8 cellular contexts compared by ENCODE assay signal in the genomic region with DNA sequence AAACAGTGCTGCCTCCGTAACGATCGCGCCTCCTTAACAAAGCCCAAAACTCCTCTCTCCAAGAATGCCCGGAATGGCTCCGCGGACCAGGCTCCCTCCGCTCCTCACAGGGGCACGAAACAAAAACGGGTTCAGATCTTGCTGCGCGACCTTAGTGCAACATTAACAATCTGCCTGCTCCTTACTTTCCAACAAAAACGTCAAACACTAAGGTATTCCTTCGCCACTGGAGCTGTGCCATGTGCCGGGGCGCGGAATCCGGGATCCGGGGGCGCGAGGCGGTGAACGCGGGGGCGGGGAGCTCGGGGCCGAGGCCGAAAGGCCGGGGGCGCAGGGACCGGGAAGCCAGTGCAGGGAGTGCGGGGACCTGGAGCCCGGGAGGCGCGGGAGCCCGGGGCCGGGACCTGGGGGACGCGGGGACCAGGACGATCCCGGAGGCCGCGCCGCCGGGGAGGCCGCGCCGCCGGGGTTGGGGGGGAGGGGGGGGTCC. TPM values are rescaled to one million over a fixed set of nuclear protein-coding genes. Genes with fewer than 3 reads are reported as not detected.
DNase-seq lines count a peak whose midpoint lies in the region; ATAC-seq and TF ChIP-seq lines count a peak whose summit lies in the region.

No MANE protein-coding gene starts in this region.

- peak overlapping the region; percentile 96 for H3K4me3 Mint-ChIP-seq in progenitor cell of endocrine pancreas (ENCODE audit: low read depth)

- peak; percentile 12 for ATAC-seq in GM19023 (IDR thresholded peaks at IDR 0.05; ENCODE audit: unreplicated experiment)
- peak; percentile 34 to 50 for ATAC-seq in activated naive CD4-positive, alpha-beta T cell treated with anti-CD3 and anti-CD28 coated beads, Interleukin-2, amount 50 U/mL, for 72 hours
- ATAC-seq in heart right ventricle = peak; percentile 5 to 35 (median 16)

- TF ChIP-seq EP300 in Ishikawa (IDR thresholded peaks at IDR 0.05; ENCODE audit: borderline replicate concordance) = no peak

- H3K36me3 ChIP-seq in heart right ventricle = no peaks in the 10 kb centered on the region

- intact Hi-C loops in heart right ventricle (cut with DNase I) = loop anchor here in 7 of 10 donors (2.0 to 10.0 kb wide), 8 partner anchors 23 to 142 kb away; a partner anchor contains a TSS

- peaks cover 0 to 15% (median 0%) of the 10 kb centered on the region in 7 donors for H3K27me3 ChIP-seq in heart right ventricle

- H3K27me3 Mint-ChIP-seq in progenitor cell of endocrine pancreas = no peaks in the 10 kb centered on the region

- WGBS in heart right ventricle, 2 donors = 0 to 1% methylated on average over 33 to 44 of the region's 49 CpGs

- H3K36me3 Mint-ChIP-seq in activated naive CD4-positive, alpha-beta T cell treated with anti-CD3 and anti-CD28 coated beads, Interleukin-2, amount 50 U/mL, for 72 hours = peaks cover 6 to 9% of the 10 kb centered on the region in 2 donors
- H3K36me3 Mint-ChIP-seq in progenitor cell of endocrine pancreas (ENCODE audit: insufficient read depth) = no peaks in the 10 kb centered on the region

- H3K27ac Mint-ChIP-seq in activated naive CD4-positive, alpha-beta T cell treated with anti-CD3 and anti-CD28 coated beads, Interleukin-2, amount 50 U/mL, for 72 hours = no peak overlapping the region
- peak overlapping the region; percentile 96 for H3K27ac Mint-ChIP-seq in progenitor cell of endocrine pancreas

- H3K4me1 ChIP-seq in heart right ventricle = peaks cover 3 to 38% (median 15%) of the 10 kb centered on the region in 9 donors

- H3K9me3 ChIP-seq in heart right ventricle = no peaks in the 10 kb centered on the region

- peak overlapping the region; percentile 48 to 95 (median 92) for H3K4me3 ChIP-seq in heart right ventricle

- no peaks in the 10 kb centered on the region for H3K9me3 Mint-ChIP-seq in activated naive CD4-positive, alpha-beta T cell treated with anti-CD3 and anti-CD28 coated beads, Interleukin-2, amount 50 U/mL, for 72 hours
- no peaks in the 10 kb centered on the region for H3K9me3 Mint-ChIP-seq in progenitor cell of endocrine pancreas (ENCODE audit: low read depth)

- peak overlapping the region; percentile 83 to 95 (median 88) for H3K27ac ChIP-seq in heart right ventricle

- no peak for TF ChIP-seq RAD21 in Ishikawa (IDR thresholded peaks at IDR 0.05; ENCODE audit: low read depth)

- TF ChIP-seq CTCF in heart right ventricle (IDR thresholded peaks at IDR 0.05) (no peak), progenitor cell of endocrine pancreas (IDR thresholded peaks at IDR 0.05; ENCODE audit: unreplicated experiment) (no peak)

- H3K4me1 Mint-ChIP-seq in progenitor cell of endocrine pancreas (ENCODE audit: low read depth) = peaks cover 20% of the 10 kb centered on the region

- DNase-seq in AG08395 (ENCODE audit: low spot score) = peak; percentile 40
- DNase-seq in activated naive CD4-positive, alpha-beta T cell treated with anti-CD3 and anti-CD28 coated beads, Interleukin-2, amount 50 U/mL, for 72 hours (ENCODE audit: low spot score in 2 of 2) = peak in 1 of 2 donors; percentile 20
- DNase-seq in heart right ventricle = peak; percentile 41
- DNase-seq in progenitor cell of endocrine pancreas (ENCODE audit: low spot score, unreplicated experiment) = peak; percentile 18
- DNase-seq in UCSD-AML1 (lab: John Stamatoyannopoulos, UW; ENCODE audit: unreplicated experiment) = no peak
- DNase-seq in NCI-H2081 treated with DMSO at 0.1 percent for 48 hours (lab: John Stamatoyannopoulos, UW) = no peak

TF ChIP-seq in Ishikawa, 13 proteins besides CTCF, POLR2A, EP300 and RAD21:
- peak; percentile 78 for TF ChIP-seq EGR1 (IDR thresholded peaks at IDR 0.05)
- TF ChIP-seq, protein P1, sequence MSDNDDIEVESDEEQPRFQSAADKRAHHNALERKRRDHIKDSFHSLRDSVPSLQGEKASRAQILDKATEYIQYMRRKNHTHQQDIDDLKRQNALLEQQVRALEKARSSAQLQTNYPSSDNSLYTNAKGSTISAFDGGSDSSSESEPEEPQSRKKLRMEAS (IDR thresholded peaks at IDR 0.05) = peak; percentile 60
- peak; percentile 41 for TF ChIP-seq TEAD4 (IDR thresholded peaks at IDR 0.05)
- no peak for TF ChIP-seq FOXM1 (IDR thresholded peaks at IDR 0.05; ENCODE audit: borderline replicate concordance, low read depth)
- TF ChIP-seq, protein P2, sequence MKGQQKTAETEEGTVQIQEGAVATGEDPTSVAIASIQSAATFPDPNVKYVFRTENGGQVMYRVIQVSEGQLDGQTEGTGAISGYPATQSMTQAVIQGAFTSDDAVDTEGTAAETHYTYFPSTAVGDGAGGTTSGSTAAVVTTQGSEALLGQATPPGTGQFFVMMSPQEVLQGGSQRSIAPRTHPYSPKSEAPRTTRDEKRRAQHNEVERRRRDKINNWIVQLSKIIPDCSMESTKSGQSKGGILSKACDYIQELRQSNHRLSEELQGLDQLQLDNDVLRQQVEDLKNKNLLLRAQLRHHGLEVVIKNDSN (IDR thresholded peaks at IDR 0.05) = no peak

RNA-seq across cellular contexts. Expression of a gene that starts 0.4 kb away (rescaled TPM):
- total RNA-seq in activated naive CD4-positive, alpha-beta T cell treated with anti-CD3 and anti-CD28 coated beads, Interleukin-2, amount 50 U/mL, for 72 hours = 10 to 100 TPM; 19.2 to 40.6 TPM
- total RNA-seq in heart right ventricle (10 to 100 TPM; 17.6 to 56.6 (median 28.7) TPM), progenitor cell of endocrine pancreas (169 and 175 TPM in 2 replicates)
- 10 to 100 TPM; 12.4 to 23.6 TPM for polyA plus RNA-seq in heart right ventricle

RNA-seq across cellular contexts. Expression of a gene that starts 59.6 kb away (rescaled TPM):
- 10 to 100 TPM; 12.3 to 13.3 TPM for total RNA-seq in activated naive CD4-positive, alpha-beta T cell treated with anti-CD3 and anti-CD28 coated beads, Interleukin-2, amount 50 U/mL, for 72 hours
- total RNA-seq in heart right ventricle (10 to 100 TPM; 10.7 to 17.3 (median 13.6) TPM), progenitor cell of endocrine pancreas (22.5 and 24.3 TPM in 2 replicates)
- polyA plus RNA-seq in heart right ventricle = 1 to 10 TPM; 3.8 to 5.2 TPM

Comparison
In these comparisons a context has a peak if more than half of its experiments do, and no peak if none do; other contexts are left out.
1. DNase-seq: peak in AG08395 (single experiment), heart right ventricle (2 of 2) and progenitor cell of endocrine pancreas (single experiment); none in UCSD-AML1 (single experiment) and NCI-H2081 treated with DMSO at 0.1 percent for 48 hours (single experiment).
2. Peak in every context shown above with its lines, with median percentiles within 50 percentile points of each other: ATAC-seq.